In the genomic region with DNA sequence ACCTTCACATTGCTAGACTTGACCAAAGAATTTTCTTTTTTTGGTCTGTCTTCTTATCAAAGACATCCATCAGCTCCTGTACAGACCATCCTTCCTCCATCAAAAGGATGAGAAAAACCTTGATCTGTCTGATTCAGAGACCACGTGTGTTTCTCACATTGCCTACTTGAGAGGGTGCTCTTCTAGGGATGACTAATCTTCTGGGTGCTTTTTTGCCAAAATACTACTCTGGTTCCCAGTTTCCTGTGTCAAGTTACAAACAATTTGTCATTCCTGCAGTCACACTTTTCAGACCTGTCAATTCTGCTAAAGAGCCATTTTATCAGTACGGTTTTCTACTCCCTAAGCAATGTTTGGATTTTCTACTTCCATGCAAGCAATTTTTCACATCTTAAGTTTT, we compare ENCODE assay signal across 24 cellular contexts.
DNase-seq lines count a peak whose midpoint lies in the region; ATAC-seq, FAIRE-seq and TF ChIP-seq lines count a peak whose summit lies in the region.
"Had no signal": no experiment of that assay in that cellular context is flagged by ENCODE, and none has a peak within 500 bp of the region (broad histone marks: within the 10 kb centered on the region; RNA-seq: fewer than 3 reads in every experiment).

No MANE protein-coding gene starts in this region.

- H2AFZ ChIP-seq in astrocyte (ENCODE audit: low read depth, low read length): no peak overlapping the region
- H2AFZ ChIP-seq: PC-9 had no signal

- H3K79me2 ChIP-seq in astrocyte (ENCODE audit: insufficient read depth, low read length): no peaks in the 10 kb centered on the region

- peak; percentile 9 for FAIRE-seq in astrocyte (lab: Jason Lieb, UNC)
- FAIRE-seq: HepG2, TTC549 had no signal

- DNase-seq in EH (ENCODE audit: low read depth): peak; percentile 66
- DNase-seq in HS-5 (ENCODE audit: low read depth): peak; percentile 6
- DNase-seq in astrocyte (ENCODE audit: low read depth): peak; percentile 75
- peak; percentile 1 for DNase-seq in iris pigment epithelial cell (ENCODE audit: low read depth)
- DNase-seq in NCI-H748 treated with DMSO at 0.1 percent for 48 hours (lab: John Stamatoyannopoulos, UW): no peak
- no peak for DNase-seq in stimulated activated CD4-positive, alpha-beta T cell treated with anti-CD3 and anti-CD28 coated beads, Interleukin-12 subunit alpha, Interleukin-12 subunit beta, amount 100 ng/mL, for 4 hours
- DNase-seq in activated T-cell treated with anti-CD3 and anti-CD28 coated beads, Interleukin-2, amount 50 U/mL, for 72 hours: no peak
- DNase-seq: activated CD8-positive, alpha-beta memory T cell treated with anti-CD3 and anti-CD28 coated beads for 24 hours; activated T-cell treated with anti-CD3 and anti-CD28 coated beads, Interleukin-2, amount 50 U/mL, for 1 hour; CD4-positive, alpha-beta memory T cell; GF-D8; H7; heart left ventricle; left cardiac atrium; NCI-H1092; NCI-H1930; PC-9; sigmoid colon had no signal

- no peaks in the 10 kb centered on the region for H4K20me1 ChIP-seq in astrocyte (ENCODE audit: insufficient read depth, low read length)

- no peaks in the 10 kb centered on the region for H3K27me3 Mint-ChIP-seq in astrocyte (ENCODE audit: low read depth, unreplicated experiment)
- H3K27me3 Mint-ChIP-seq in activated T-cell treated with anti-CD3 and anti-CD28 coated beads, Interleukin-2, amount 50 U/mL, for 72 hours (ENCODE audit: low read depth): no peaks in the 10 kb centered on the region
- H3K27me3 Mint-ChIP-seq: CD4-positive, alpha-beta memory T cell; memory B cell had no signal

- H3K4me2 ChIP-seq in astrocyte (ENCODE audit: low read length): no peak overlapping the region
- H3K4me2 ChIP-seq: PC-9 had no signal

- no peaks in the 10 kb centered on the region for H3K27me3 ChIP-seq in astrocyte (ENCODE audit: insufficient read depth, low read length)
- H3K27me3 ChIP-seq: heart left ventricle, sigmoid colon had no signal

- no peak overlapping the region for H3K27ac Mint-ChIP-seq in astrocyte (ENCODE audit: unreplicated experiment)
- no peak overlapping the region for H3K27ac Mint-ChIP-seq in activated T-cell treated with anti-CD3 and anti-CD28 coated beads, Interleukin-2, amount 50 U/mL, for 72 hours
- H3K27ac Mint-ChIP-seq: CD4-positive, alpha-beta memory T cell; memory B cell; type B pancreatic cell had no signal

- no peaks in the 10 kb centered on the region for H3K9me3 Mint-ChIP-seq in astrocyte (ENCODE audit: unreplicated experiment)
- H3K9me3 Mint-ChIP-seq in activated T-cell treated with anti-CD3 and anti-CD28 coated beads, Interleukin-2, amount 50 U/mL, for 72 hours: peaks cover 3 to 17% of the 10 kb centered on the region in 2 donors
- H3K9me3 Mint-ChIP-seq: memory B cell, type B pancreatic cell had no signal

- ATAC-seq in GM21367 (IDR thresholded peaks at IDR 0.05; ENCODE audit: unreplicated experiment): no peak
- ATAC-seq in activated T-cell treated with anti-CD3 and anti-CD28 coated beads, Interleukin-2, amount 50 U/mL, for 72 hours (replicated peaks in 1 of 2): no peak
- ATAC-seq: heart left ventricle, HepG2, left cardiac atrium had no signal

- no peak for TF ChIP-seq CTCF in astrocyte (IDR thresholded peaks at IDR 0.05; ENCODE audit: insufficient read depth, low read depth, low read length)

- H3K27ac ChIP-seq in astrocyte (ENCODE audit: low read depth, low read length): no peak overlapping the region
- H3K27ac ChIP-seq: heart left ventricle, PC-9, prostate gland, sigmoid colon had no signal

- no peaks in the 10 kb centered on the region for H3K9me3 ChIP-seq in astrocyte (ENCODE audit: insufficient read depth, low read depth, low read length)
- H3K9me3 ChIP-seq: heart left ventricle, prostate gland had no signal

- H3K4me3 ChIP-seq in astrocyte (ENCODE audit: insufficient read depth, low read depth, low read length): no peak overlapping the region
- H3K4me3 ChIP-seq: heart left ventricle, PC-9, prostate gland, sigmoid colon had no signal

- no peak overlapping the region for H3K9ac ChIP-seq in astrocyte (ENCODE audit: low read length)

- no peak overlapping the region for H3K4me3 Mint-ChIP-seq in astrocyte (ENCODE audit: unreplicated experiment)
- H3K4me3 Mint-ChIP-seq in activated T-cell treated with anti-CD3 and anti-CD28 coated beads, Interleukin-2, amount 50 U/mL, for 72 hours: no peak overlapping the region
- H3K4me3 Mint-ChIP-seq: CD4-positive, alpha-beta memory T cell; memory B cell; type B pancreatic cell had no signal

- no peaks in the 10 kb centered on the region for H3K36me3 ChIP-seq in astrocyte (ENCODE audit: insufficient read depth, low read length)
- H3K36me3 ChIP-seq: heart left ventricle, prostate gland, sigmoid colon had no signal

- peaks cover 8% of the 10 kb centered on the region for H3K4me1 Mint-ChIP-seq in astrocyte (ENCODE audit: low read depth, unreplicated experiment)
- H3K4me1 Mint-ChIP-seq in activated T-cell treated with anti-CD3 and anti-CD28 coated beads, Interleukin-2, amount 50 U/mL, for 72 hours (ENCODE audit: low read depth): no peaks in the 10 kb centered on the region
- H3K4me1 Mint-ChIP-seq: CD4-positive, alpha-beta memory T cell; memory B cell had no signal

- no peaks in the 10 kb centered on the region for H3K4me1 ChIP-seq in astrocyte (ENCODE audit: insufficient read depth, low read length)
- H3K4me1 ChIP-seq: prostate gland, sigmoid colon had no signal

- no peaks in the 10 kb centered on the region for H3K36me3 Mint-ChIP-seq in astrocyte (ENCODE audit: low read depth, unreplicated experiment)
- H3K36me3 Mint-ChIP-seq in activated T-cell treated with anti-CD3 and anti-CD28 coated beads, Interleukin-2, amount 50 U/mL, for 72 hours (ENCODE audit: insufficient read depth in 2 of 2): peaks cover 0 to 2% of the 10 kb centered on the region in 2 donors
- H3K36me3 Mint-ChIP-seq: CD4-positive, alpha-beta memory T cell; memory B cell; type B pancreatic cell had no signal

Comparison
In these comparisons a context has a peak if more than half of its experiments do, and no peak if none do; other contexts are left out.
1. DNase-seq: peak in EH (single experiment), HS-5 (single experiment), astrocyte (single experiment) and iris pigment epithelial cell (single experiment); none in NCI-H748 treated with DMSO at 0.1 percent for 48 hours (single experiment), stimulated activated CD4-positive, alpha-beta T cell treated with anti-CD3 and anti-CD28 coated beads, Interleukin-12 subunit alpha, Interleukin-12 subunit beta, amount 100 ng/mL, for 4 hours (single experiment) and activated T-cell treated with anti-CD3 and anti-CD28 coated beads, Interleukin-2, amount 50 U/mL, for 72 hours (0 of 2).